1 cellular context compared by ENCODE assay signal in the genomic region with DNA sequence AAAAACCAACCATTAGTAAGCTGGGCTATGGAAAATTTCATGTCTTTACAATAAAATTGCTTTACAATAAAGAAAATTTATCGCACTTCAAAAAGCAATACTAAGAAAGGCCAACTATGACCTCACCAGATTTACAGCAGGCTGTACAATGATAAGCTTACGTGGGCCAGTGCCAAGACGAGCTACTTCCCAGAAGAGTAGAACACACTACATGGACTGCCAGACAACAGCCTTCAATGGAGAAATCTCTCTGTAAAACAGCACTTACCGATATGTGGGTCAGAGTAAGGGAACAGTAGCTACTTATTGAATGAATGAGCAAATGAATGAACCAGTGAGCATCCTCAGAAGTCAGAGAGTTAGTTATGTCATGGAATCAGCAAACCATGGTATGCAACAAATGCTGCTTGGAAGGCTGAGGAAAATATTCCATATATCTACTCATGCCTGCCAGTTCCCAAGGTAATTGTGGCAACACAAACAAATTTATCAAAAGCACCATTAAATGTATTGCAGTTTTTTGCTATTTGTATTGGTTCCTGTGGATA.
TF ChIP-seq lines count a peak whose summit lies in the region.

No MANE protein-coding gene starts in this region.

TF ChIP-seq in WTC11, 78 proteins besides CTCF, POLR2A, EP300 and RAD21 (continued from another document):
- TF ChIP-seq, protein P1, sequence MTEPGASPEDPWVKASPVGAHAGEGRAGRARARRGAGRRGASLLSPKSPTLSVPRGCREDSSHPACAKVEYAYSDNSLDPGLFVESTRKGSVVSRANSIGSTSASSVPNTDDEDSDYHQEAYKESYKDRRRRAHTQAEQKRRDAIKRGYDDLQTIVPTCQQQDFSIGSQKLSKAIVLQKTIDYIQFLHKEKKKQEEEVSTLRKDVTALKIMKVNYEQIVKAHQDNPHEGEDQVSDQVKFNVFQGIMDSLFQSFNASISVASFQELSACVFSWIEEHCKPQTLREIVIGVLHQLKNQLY (CRISPR knock-in tag; IDR thresholded peaks at IDR 0.05), result no peak
- no peak for TF ChIP-seq SP1 (CRISPR knock-in tag; conservative IDR thresholded peaks at IDR 0.05)
- TF ChIP-seq OVOL2 (CRISPR knock-in tag; IDR thresholded peaks at IDR 0.05; ENCODE audit: borderline replicate concordance), result no peak
- no peak for TF ChIP-seq NFYB (CRISPR knock-in tag; conservative IDR thresholded peaks at IDR 0.05; ENCODE audit: low read depth)
- no peak for TF ChIP-seq MXD4 (CRISPR knock-in tag; IDR thresholded peaks at IDR 0.05; ENCODE audit: borderline replicate concordance)
- no peak for TF ChIP-seq CREM (CRISPR knock-in tag; IDR thresholded peaks at IDR 0.05)
